15 cellular contexts compared by ENCODE assay signal in genomic region chr2:238856713-238857567, GRCh38. TPM values are rescaled to one million over a fixed set of nuclear protein-coding genes. Genes with fewer than 3 reads are reported as not detected.
DNase-seq lines count a peak whose midpoint lies in the region; ATAC-seq and TF ChIP-seq lines count a peak whose summit lies in the region.
"Had no signal": no experiment of that assay in that cellular context is flagged by ENCODE, and none has a peak within 500 bp of the region (broad histone marks: within the 10 kb centered on the region; RNA-seq: fewer than 3 reads in every experiment).

No MANE protein-coding gene starts in this region.

- H3K36me3 ChIP-seq in subcutaneous abdominal adipose tissue (ENCODE audit: control insufficient read depth in 5 of 5, insufficient read depth in 5 of 5, low read length in 5 of 5) = peaks cover 0 to 9% (median 3%) of the 10 kb centered on the region in 5 donors
- H3K36me3 ChIP-seq in body of pancreas (replicated peaks in 1 of 2; ENCODE audit: insufficient read depth in 1 of 2, low read depth in 2 of 2) = no peaks in the 10 kb centered on the region

- peaks cover 24% of the 10 kb centered on the region for H3K27me3 Mint-ChIP-seq in activated CD8-positive, alpha-beta memory T cell treated with anti-CD3 and anti-CD28 coated beads, Interleukin-2, amount 10 ng/mL, durations not matched to agents 7 days and 5 days

- no peaks in the 10 kb centered on the region for H3K4me1 Mint-ChIP-seq in activated CD8-positive, alpha-beta memory T cell treated with anti-CD3 and anti-CD28 coated beads, Interleukin-2, amount 10 ng/mL, durations not matched to agents 7 days and 5 days

- intact Hi-C loops in body of pancreas (cut with DNase I) = no loop called here

- H3K9me3 ChIP-seq in subcutaneous abdominal adipose tissue (ENCODE audit: control insufficient read depth in 5 of 5, low read length in 5 of 5) (no peaks in the 10 kb centered on the region), body of pancreas (no peaks in the 10 kb centered on the region)
- H3K9me3 ChIP-seq: Caco-2 had no signal

- CTCF ChIA-PET in activated CD8-positive, alpha-beta memory T cell treated with anti-CD3 and anti-CD28 coated beads, Interleukin-2, amount 10 ng/mL, durations not matched to agents 7 days and 5 days (lab: Charles Lee) = no interaction called here

- no peaks in the 10 kb centered on the region for H3K27me3 ChIP-seq in subcutaneous abdominal adipose tissue (ENCODE audit: control insufficient read depth in 5 of 5, insufficient read depth in 4 of 5, low read length in 5 of 5)
- peaks cover 0 to 2% of the 10 kb centered on the region in 2 donors for H3K27me3 ChIP-seq in body of pancreas

- TF ChIP-seq CTCF in HFF-Myc (IDR thresholded peaks at IDR 0.05; ENCODE audit: low read depth, low read length, missing control alignments) (no peak), foreskin fibroblast (IDR thresholded peaks at IDR 0.05; ENCODE audit: low read depth, low read length) (no peak), body of pancreas (IDR thresholded peaks at IDR 0.05) (no peak)

- DNase-seq in activated CD8-positive, alpha-beta memory T cell treated with anti-CD3 and anti-CD28 coated beads, Interleukin-2, amount 10 ng/mL, durations not matched to agents 7 days and 5 days = peak; percentile 19
- DNase-seq in activated CD8-positive, alpha-beta memory T cell treated with anti-CD3 and anti-CD28 coated beads for 24 hours = no peak
- DNase-seq in HFF-Myc (ENCODE audit: extremely low read depth, low read depth) = no peak
- peak in 1 of 2 donors; percentile 76 for DNase-seq in foreskin fibroblast
- DNase-seq in body of pancreas = no peak
- no peak for DNase-seq in AML-193 (lab: John Stamatoyannopoulos, UW)
- DNase-seq: Caco-2, DMS53, KG1, NCI-H1092, NCI-H69, SHP77 treated with DMSO at 0.1 percent for 48 hours had no signal

- H3K4me3 ChIP-seq in HFF-Myc (replicated peaks; ENCODE audit: low read depth, low read length) (peak overlapping the region; percentile 93), foreskin fibroblast (ENCODE audit: low read depth in 1 of 2, low read length in 2 of 2) (peak overlapping the region; percentile 83 to 98), subcutaneous abdominal adipose tissue (ENCODE audit: low read depth in 1 of 5, low read length in 5 of 5) (no peak overlapping the region), body of pancreas (no peak overlapping the region)

- H3K36me3 Mint-ChIP-seq in activated CD8-positive, alpha-beta memory T cell treated with anti-CD3 and anti-CD28 coated beads, Interleukin-2, amount 10 ng/mL, durations not matched to agents 7 days and 5 days = no peaks in the 10 kb centered on the region

- H3K27ac ChIP-seq in subcutaneous abdominal adipose tissue (ENCODE audit: low read depth, low read length) (peak overlapping the region; percentile 79), body of pancreas (no peak overlapping the region)
- H3K27ac ChIP-seq: 22Rv1 had no signal

- H3K9me3 Mint-ChIP-seq in activated CD8-positive, alpha-beta memory T cell treated with anti-CD3 and anti-CD28 coated beads, Interleukin-2, amount 10 ng/mL, durations not matched to agents 7 days and 5 days (ENCODE audit: low read depth) = no peaks in the 10 kb centered on the region

- no peak for TF ChIP-seq POLR2A in body of pancreas (IDR thresholded peaks at IDR 0.05)

- peak overlapping the region in 1 of 5 donors; percentile 57 for H3K9ac ChIP-seq in subcutaneous abdominal adipose tissue (ENCODE audit: low read length in 5 of 5)

- H3K27ac Mint-ChIP-seq in activated CD8-positive, alpha-beta memory T cell treated with anti-CD3 and anti-CD28 coated beads, Interleukin-2, amount 10 ng/mL, durations not matched to agents 7 days and 5 days = no peak overlapping the region

- H3K4me1 ChIP-seq in subcutaneous abdominal adipose tissue (ENCODE audit: control insufficient read depth in 5 of 5, insufficient read depth in 5 of 5, low read length in 5 of 5) (peaks cover 2 to 74% (median 52%) of the 10 kb centered on the region in 5 donors), body of pancreas (no peaks in the 10 kb centered on the region)
- H3K4me1 ChIP-seq: Caco-2 had no signal

- WGBS in body of pancreas, 2 donors = 60 to 64% methylated on average over 13 to 16 of the region's 16 CpGs

- H3K4me3 Mint-ChIP-seq in activated CD8-positive, alpha-beta memory T cell treated with anti-CD3 and anti-CD28 coated beads, Interleukin-2, amount 10 ng/mL, durations not matched to agents 7 days and 5 days = no peak overlapping the region

- ATAC-seq in activated CD8-positive, alpha-beta memory T cell treated with anti-CD3 and anti-CD28 coated beads, Interleukin-2, amount 10 ng/mL, durations not matched to agents 7 days and 5 days = no peak
- no peak for ATAC-seq in GM18861 (IDR thresholded peaks at IDR 0.05; ENCODE audit: unreplicated experiment)
- no peak for ATAC-seq in body of pancreas

RNA-seq across cellular contexts. Expression of gene TWIST2, which starts 9.1 kb away (rescaled TPM):
- not detected for total RNA-seq in activated CD8-positive, alpha-beta memory T cell treated with anti-CD3 and anti-CD28 coated beads, Interleukin-2, amount 10 ng/mL, durations not matched to agents 7 days and 5 days
- 10 to 100 TPM in 1 of 2 donors, 1 to 10 TPM in 1; 7.5 to 40.5 TPM for total RNA-seq in body of pancreas
- total RNA-seq: Caco-2 had no signal

Comparison
In these comparisons a context has a peak if more than half of its experiments do, and no peak if none do; other contexts are left out.
1. H3K4me3 ChIP-seq: peak in HFF-Myc (single experiment) and foreskin fibroblast (2 of 2); none in subcutaneous abdominal adipose tissue (0 of 5) and body of pancreas (0 of 2).
2. RNA of gene TWIST2, which starts 9.1 kb away (total RNA-seq): 7.5 to 40.5 TPM in body of pancreas; not detected in activated CD8-positive, alpha-beta memory T cell treated with anti-CD3 and anti-CD28 coated beads, Interleukin-2, amount 10 ng/mL, durations not matched to agents 7 days and 5 days; every median in the first group is over 4 times any median in the second.